ENCODE assay signal across 13 cellular contexts in the genomic region with DNA sequence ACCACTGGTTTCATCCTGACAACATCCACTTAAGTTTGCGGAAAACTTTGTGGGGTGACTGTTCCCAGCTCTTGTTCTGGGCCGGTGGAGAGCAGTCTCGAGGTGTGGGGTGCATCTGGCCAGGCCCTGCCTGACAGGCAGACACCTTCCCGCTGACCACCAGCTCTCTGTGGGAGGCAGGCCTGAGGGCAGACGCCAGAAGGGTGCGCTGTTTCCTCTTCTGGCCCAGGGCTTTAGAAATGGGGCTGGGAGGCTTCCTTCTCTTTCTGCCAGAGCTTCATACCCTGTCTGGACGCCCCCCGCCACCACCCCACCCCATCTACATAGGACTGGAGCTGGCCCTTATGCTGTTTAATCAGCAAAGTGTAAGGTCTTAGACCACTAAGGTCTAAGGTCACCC.
DNase-seq lines count a peak whose midpoint lies in the region; ATAC-seq and TF ChIP-seq lines count a peak whose summit lies in the region.
"Had no signal": no experiment of that assay in that cellular context is flagged by ENCODE, and none has a peak within 500 bp of the region (broad histone marks: within the 10 kb centered on the region; RNA-seq: fewer than 3 reads in every experiment).

No MANE protein-coding gene starts in this region.

- H3F3A ChIP-seq in PC-3 (ENCODE audit: low read length, unreplicated experiment): no peaks in the 10 kb centered on the region

- intact Hi-C loops in PC-3 (cut with micrococcal nuclease): no loop called here

- no peaks in the 10 kb centered on the region for H3K79me2 ChIP-seq in PC-3 (ENCODE audit: low read length)

- no peak overlapping the region for H3K4me3 Mint-ChIP-seq in activated CD4-positive, alpha-beta memory T cell treated with anti-CD3 and anti-CD28 coated beads, Interleukin-2, amount 10 ng/mL, durations not matched to agents 7 days and 5 days
- H3K4me3 Mint-ChIP-seq: CD4-positive, CD25-positive, alpha-beta regulatory T cell had no signal

- no peaks in the 10 kb centered on the region for H4K20me1 ChIP-seq in PC-3 (ENCODE audit: low read length)

- H3K9ac ChIP-seq in PC-3 (ENCODE audit: low read length): no peak overlapping the region
- H3K9ac ChIP-seq: parathyroid adenoma had no signal

- in situ Hi-C loops in ACHN (cut with HindIII; ENCODE audit: low pct_ligation_motif_present, low pct_unique_long_range_greater_than_20kb, low sequenced_read_pairs): no loop called here

- no peaks in the 10 kb centered on the region for H3K36me3 Mint-ChIP-seq in activated CD4-positive, alpha-beta memory T cell treated with anti-CD3 and anti-CD28 coated beads, Interleukin-2, amount 10 ng/mL, durations not matched to agents 7 days and 5 days (ENCODE audit: low read depth)
- H3K36me3 Mint-ChIP-seq: CD4-positive, CD25-positive, alpha-beta regulatory T cell had no signal

- H3K4me1 ChIP-seq in PC-3 (ENCODE audit: insufficient read depth, low read length) (no peaks in the 10 kb centered on the region), foreskin keratinocyte (peaks cover 9% of the 10 kb centered on the region)

- DNase-seq in ACHN (peak; percentile 7), PC-3 (no peak), foreskin keratinocyte (no peak), NOMO-1 treated with DMSO at 0.1 percent for 48 hours (lab: John Stamatoyannopoulos, UW; ENCODE audit: unreplicated experiment) (no peak), NCI-H1417 treated with DMSO at 0.1 percent for 48 hours (lab: John Stamatoyannopoulos, UW) (no peak), NCI-H526 treated with DMSO at 0.1 percent for 48 hours (lab: John Stamatoyannopoulos, UW) (no peak)
- no peak for DNase-seq in activated CD4-positive, alpha-beta memory T cell treated with anti-CD3 and anti-CD28 coated beads, Interleukin-2, amount 10 ng/mL, durations not matched to agents 7 days and 5 days
- DNase-seq: CD4-positive, CD25-positive, alpha-beta regulatory T cell; effector memory CD4-positive, alpha-beta T cell; NCI-H2171 had no signal

- TF ChIP-seq CTCF in GM12873 (IDR thresholded peaks at IDR 0.05; ENCODE audit: insufficient read depth, low read depth, low read length, missing control alignments) (peak; percentile 39), PC-3 (conservative IDR thresholded peaks at IDR 0.05; ENCODE audit: low read depth, low read length) (0 out of 2 replicates have a peak, but pooled peaks have one; percentile 16), foreskin keratinocyte (conservative IDR thresholded peaks at IDR 0.05) (peak; percentile 37)

- no peak overlapping the region for H3K4me3 ChIP-seq in PC-3 (ENCODE audit: low read length)
- H3K4me3 ChIP-seq: lung had no signal

- H3K4me1 Mint-ChIP-seq in activated CD4-positive, alpha-beta memory T cell treated with anti-CD3 and anti-CD28 coated beads, Interleukin-2, amount 10 ng/mL, durations not matched to agents 7 days and 5 days: peaks cover 19% of the 10 kb centered on the region
- H3K4me1 Mint-ChIP-seq: CD4-positive, CD25-positive, alpha-beta regulatory T cell had no signal

- ATAC-seq in PC-3: no peak
- ATAC-seq in foreskin keratinocyte: no peak

- no TSS peak for BruUV-seq in PC-3 (replicated peaks; lab: Mats Ljungman, UMichigan)

- H3K9me3 Mint-ChIP-seq in activated CD4-positive, alpha-beta memory T cell treated with anti-CD3 and anti-CD28 coated beads, Interleukin-2, amount 10 ng/mL, durations not matched to agents 7 days and 5 days: peaks cover 2% of the 10 kb centered on the region
- H3K9me3 Mint-ChIP-seq: CD4-positive, CD25-positive, alpha-beta regulatory T cell had no signal

- H3K9me2 ChIP-seq in PC-3 (replicated peaks; ENCODE audit: low read length): no peaks in the 10 kb centered on the region

- no peak overlapping the region for H3K27ac Mint-ChIP-seq in activated CD4-positive, alpha-beta memory T cell treated with anti-CD3 and anti-CD28 coated beads, Interleukin-2, amount 10 ng/mL, durations not matched to agents 7 days and 5 days
- H3K27ac Mint-ChIP-seq: CD4-positive, CD25-positive, alpha-beta regulatory T cell had no signal

- H3K4me2 ChIP-seq in PC-3 (ENCODE audit: low read length): no peak overlapping the region

- CTCF ChIA-PET in PC-3 (lab: Charles Lee): no interaction called here
- CTCF ChIA-PET in activated CD4-positive, alpha-beta memory T cell treated with anti-CD3 and anti-CD28 coated beads, Interleukin-2, amount 10 ng/mL, durations not matched to agents 7 days and 5 days (lab: Charles Lee): no interaction called here

- H3K27me3 ChIP-seq in PC-3 (ENCODE audit: low read length) (no peaks in the 10 kb centered on the region), foreskin keratinocyte (no peaks in the 10 kb centered on the region)

- POLR2A ChIA-PET in PC-3 (lab: Charles Lee; ENCODE audit: unreplicated experiment): no interaction called here
- POLR2A ChIA-PET in activated CD4-positive, alpha-beta memory T cell treated with anti-CD3 and anti-CD28 coated beads, Interleukin-2, amount 10 ng/mL, durations not matched to agents 7 days and 5 days (lab: Charles Lee): no interaction called here

- no peaks in the 10 kb centered on the region for H3K36me3 ChIP-seq in PC-3 (ENCODE audit: low read depth, low read length)

- H2AFZ ChIP-seq in PC-3 (ENCODE audit: low read length): no peak overlapping the region
- H2AFZ ChIP-seq: parathyroid adenoma had no signal

- no peaks in the 10 kb centered on the region for H3K9me3 ChIP-seq in PC-3 (ENCODE audit: low read length)

- no peak overlapping the region for H3K27ac ChIP-seq in PC-3 (ENCODE audit: low read length)
- no peak overlapping the region for H3K27ac ChIP-seq in foreskin keratinocyte
- H3K27ac ChIP-seq: parathyroid adenoma had no signal

- H3K27me3 Mint-ChIP-seq in activated CD4-positive, alpha-beta memory T cell treated with anti-CD3 and anti-CD28 coated beads, Interleukin-2, amount 10 ng/mL, durations not matched to agents 7 days and 5 days: peaks cover 2% of the 10 kb centered on the region
- H3K27me3 Mint-ChIP-seq: CD4-positive, CD25-positive, alpha-beta regulatory T cell had no signal
